In the genomic region with DNA sequence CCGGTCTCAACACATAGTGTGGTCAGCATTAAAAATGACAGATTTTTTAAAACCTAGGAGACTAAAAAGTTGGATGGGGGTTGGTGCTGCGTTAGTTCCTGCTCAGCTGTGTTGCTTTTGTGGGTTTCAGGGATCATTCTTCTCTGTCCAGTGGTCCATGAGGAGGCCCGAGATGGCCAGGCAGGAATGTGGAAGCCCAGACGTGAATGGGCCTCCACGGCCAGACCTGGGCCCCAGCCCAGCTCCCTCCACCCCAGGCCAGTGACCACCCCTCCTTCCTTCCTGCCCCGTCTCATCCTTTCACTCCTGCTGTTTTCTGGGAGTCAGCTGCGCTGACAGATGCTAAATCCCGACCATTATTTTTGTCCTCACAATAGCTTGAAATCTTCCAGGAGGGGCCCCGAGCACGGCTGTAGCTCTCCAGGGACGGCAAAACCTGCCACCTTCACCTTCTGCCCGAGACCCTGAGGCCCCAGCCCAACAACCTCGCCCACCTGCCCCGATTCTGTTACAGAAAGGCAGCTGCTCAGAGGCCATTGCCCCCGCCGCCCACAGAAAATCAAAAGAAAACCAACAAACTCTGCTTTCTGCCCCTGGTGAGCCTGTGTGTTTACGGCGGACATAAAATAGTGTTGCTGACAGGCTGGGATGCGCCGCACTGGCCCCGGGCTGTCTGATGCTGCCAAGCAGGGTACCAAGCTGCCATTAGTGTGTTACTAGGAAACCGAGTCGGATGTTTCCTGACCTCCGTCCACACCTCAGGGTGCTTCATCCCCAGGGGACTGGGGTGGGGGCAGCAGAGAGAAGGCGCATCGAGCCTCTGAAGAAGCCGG, we compare ENCODE assay signal across 15 cellular contexts.
DNase-seq lines count a peak whose midpoint lies in the region; ATAC-seq and TF ChIP-seq lines count a peak whose summit lies in the region.
"Had no signal": no experiment of that assay in that cellular context is flagged by ENCODE, and none has a peak within 500 bp of the region (broad histone marks: within the 10 kb centered on the region; RNA-seq: fewer than 3 reads in every experiment).

No MANE protein-coding gene starts in this region.

- H3K9me3 ChIP-seq in OCI-LY3 (ENCODE audit: insufficient read depth, low read length) (no peaks in the 10 kb centered on the region), ovary (no peaks in the 10 kb centered on the region), transverse colon (no peaks in the 10 kb centered on the region)

- CTCF ChIA-PET in GM10248 (lab: Yijun Ruan, JAX) = interaction anchor here (0.8 to 1.4 kb wide), 2 partner anchors 29 to 172 kb away, joined by 3 to 4 read pairs; no protein-coding TSS in a partner anchor

- H4K20me1 ChIP-seq in OCI-LY3 (ENCODE audit: insufficient read depth, low read length) = peaks cover 4% of the 10 kb centered on the region; the same call in 1 of the 2 replicates

- H3K36me3 ChIP-seq in OCI-LY3 (replicated peaks; ENCODE audit: low read depth, low read length) (peaks cover 11% of the 10 kb centered on the region), ovary (no peaks in the 10 kb centered on the region), transverse colon (no peaks in the 10 kb centered on the region)

- H3K27me3 ChIP-seq in OCI-LY3 (ENCODE audit: low read depth, low read length) (no peaks in the 10 kb centered on the region), ovary (no peaks in the 10 kb centered on the region), transverse colon (no peaks in the 10 kb centered on the region)
- H3K27me3 ChIP-seq: foreskin keratinocyte had no signal

- no peak overlapping the region for H2AFZ ChIP-seq in OCI-LY3 (ENCODE audit: low read depth, low read length)

- H3K27ac ChIP-seq in OCI-LY3 (ENCODE audit: low read length) = peak overlapping the region; percentile 51
- no peak overlapping the region for H3K27ac ChIP-seq in ovary
- no peak overlapping the region for H3K27ac ChIP-seq in transverse colon
- H3K27ac ChIP-seq: coronary artery, foreskin keratinocyte had no signal

- in situ Hi-C loops in transverse colon (cut with MboI; ENCODE audit: low pct_ligation_motif_present in 1 of 4, low pct_unique_long_range_greater_than_20kb in 1 of 4, low sequenced_read_pairs in 3 of 4) = no loop called here

- H3K4me1 ChIP-seq in OCI-LY3 (ENCODE audit: low read length) = peaks cover 48% of the 10 kb centered on the region
- H3K4me1 ChIP-seq in ovary (ENCODE audit: insufficient read depth) = no peaks in the 10 kb centered on the region
- peaks cover 0 to 15% (median 3%) of the 10 kb centered on the region in 4 donors for H3K4me1 ChIP-seq in transverse colon
- H3K4me1 ChIP-seq: foreskin keratinocyte had no signal

- peak overlapping the region; percentile 93 for H3K4me2 ChIP-seq in OCI-LY3 (ENCODE audit: low read length)

- TF ChIP-seq POLR2A in ovary (IDR thresholded peaks at IDR 0.05) = no peak
- no peak for TF ChIP-seq POLR2A in transverse colon (IDR thresholded peaks at IDR 0.05)

- ATAC-seq in GM21786 (IDR thresholded peaks at IDR 0.05; ENCODE audit: unreplicated experiment) (peak; percentile 24), GM21515 (IDR thresholded peaks at IDR 0.05; ENCODE audit: unreplicated experiment) (no peak)
- ATAC-seq: foreskin keratinocyte, left cardiac atrium had no signal

- POLR2A ChIA-PET in GM10248 (lab: Yijun Ruan, JAX) = no interaction called here

- TF ChIP-seq CTCF in GM10248 (IDR thresholded peaks at IDR 0.05; ENCODE audit: control extremely low read depth, extremely low read depth, low read depth, missing control alignments) = no peak
- TF ChIP-seq CTCF in OCI-LY3 (IDR thresholded peaks at IDR 0.05; ENCODE audit: low read depth, low read length) = no peak
- no peak for TF ChIP-seq CTCF in ovary (IDR thresholded peaks at IDR 0.05)
- TF ChIP-seq CTCF in transverse colon (IDR thresholded peaks at IDR 0.05) = no peak

- H3K9ac ChIP-seq in OCI-LY3 (ENCODE audit: low read length) = peak overlapping the region; percentile 52

- intact Hi-C loops in ovary (cut with DNase I) (no loop called here), transverse colon (cut with DNase I; ENCODE audit: low total_unique reads) (no loop called here)

- WGBS in ovary, 3 donors = 84 to 88% (median 85%) methylated on average over 27 of the region's 27 CpGs
- 73 to 86% methylated on average over 3 to 27 of the region's 27 CpGs for WGBS in transverse colon (ENCODE audit: low coverage in 1 of 2), 2 donors

- TF ChIP-seq EP300 in ovary (IDR thresholded peaks at IDR 0.05) (no peak), transverse colon (IDR thresholded peaks at IDR 0.05; ENCODE audit: low read depth) (no peak)

- peak; percentile 57 for DNase-seq in GM10248 (ENCODE audit: extremely low spot score)
- peak; percentile 85 for DNase-seq in left kidney (ENCODE audit: low read depth, low spot score)
- DNase-seq in ovary = no peak
- no peak for DNase-seq in NCI-H128 (lab: John Stamatoyannopoulos, UW; ENCODE audit: unreplicated experiment)
- no peak for DNase-seq in transverse colon
- DNase-seq: foreskin keratinocyte; GDM1; KBM-7; left cardiac atrium; posterior cingulate gyrus; stimulated activated CD4-positive, alpha-beta T cell treated with anti-CD3 and anti-CD28 coated beads, Interleukin-4, amount 100 ng/mL, for 1 hour had no signal

- peak overlapping the region; percentile 67 for H3K4me3 ChIP-seq in OCI-LY3 (ENCODE audit: low read length)
- no peak overlapping the region for H3K4me3 ChIP-seq in ovary
- H3K4me3 ChIP-seq in transverse colon = no peak overlapping the region
- H3K4me3 ChIP-seq: coronary artery had no signal

- peaks cover 14% of the 10 kb centered on the region; the same call in 1 of the 2 replicates for H3K79me2 ChIP-seq in OCI-LY3 (ENCODE audit: low read length)

Comparison
In these comparisons a context has a peak if more than half of its experiments do, and no peak if none do; other contexts are left out.
1. DNase-seq: peak in GM10248 (single experiment) and left kidney (single experiment); none in ovary (0 of 5), NCI-H128 (single experiment) and transverse colon (single experiment).